In the genomic region with DNA sequence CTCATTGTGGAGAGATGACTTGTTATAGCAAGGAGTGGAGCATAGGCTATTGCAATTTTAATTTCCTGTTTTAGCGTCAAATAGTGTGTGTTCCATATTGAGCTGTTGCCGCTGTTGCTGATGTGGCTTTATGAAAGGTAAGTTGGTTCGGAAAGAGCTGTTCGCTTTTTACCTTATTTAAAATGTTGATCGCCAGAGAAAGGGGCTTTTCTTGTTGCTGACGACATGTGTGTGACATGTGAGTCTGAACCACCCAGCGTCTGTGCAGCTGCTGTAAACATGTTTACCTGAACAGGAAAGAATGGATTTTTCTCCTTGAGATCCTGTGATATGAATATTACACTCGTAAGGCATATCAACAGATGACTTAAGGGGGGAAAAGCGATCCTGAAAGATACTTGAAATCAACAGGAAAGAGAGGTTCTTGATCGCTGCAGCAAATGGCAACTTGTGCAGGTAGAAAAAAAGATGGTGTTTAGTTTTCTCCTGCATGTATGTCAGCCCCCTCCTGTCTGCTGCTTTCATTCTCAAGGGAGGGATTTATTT, we compare ENCODE assay signal across 8 cellular contexts. TPM values are rescaled to one million over a fixed set of nuclear protein-coding genes. Genes with fewer than 3 reads are reported as not detected.
DNase-seq lines count a peak whose midpoint lies in the region; ATAC-seq lines count a peak whose summit lies in the region.

No MANE protein-coding gene starts in this region.

- peaks cover 39% of the 10 kb centered on the region for H3K4me1 Mint-ChIP-seq in activated CD8-positive, alpha-beta memory T cell treated with anti-CD3 and anti-CD28 coated beads, Interleukin-2, amount 10 ng/mL, durations not matched to agents 7 days and 5 days

- 17 to 19% methylated on average over 10 of the region's 10 CpGs for WGBS in ectodermal cell, 2 experiments

- H3K4me1 ChIP-seq in ectodermal cell (ENCODE audit: control insufficient read depth, insufficient read depth, low read length), result peaks cover 7% of the 10 kb centered on the region
- peaks cover 39% of the 10 kb centered on the region for H3K4me1 ChIP-seq in neuron (ENCODE audit: insufficient read depth, low read length)

- no peak overlapping the region for H3K27ac ChIP-seq in ectodermal cell (ENCODE audit: insufficient read depth, low read depth, low read length, poor library complexity, severe bottlenecking)

- H3K9me3 Mint-ChIP-seq in activated CD8-positive, alpha-beta memory T cell treated with anti-CD3 and anti-CD28 coated beads, Interleukin-2, amount 10 ng/mL, durations not matched to agents 7 days and 5 days (ENCODE audit: low read depth), result no peaks in the 10 kb centered on the region

- H3K27me3 ChIP-seq in ectodermal cell (ENCODE audit: control insufficient read depth, insufficient read depth, low read length, poor library complexity, severe bottlenecking) (peaks cover 51% of the 10 kb centered on the region), neuron (ENCODE audit: insufficient read depth, low read length) (no peaks in the 10 kb centered on the region)

- H3K4me3 ChIP-seq in ectodermal cell (ENCODE audit: insufficient read depth, low read depth, low read length) (peak overlapping the region; percentile 82), neuron (ENCODE audit: low read length) (peak overlapping the region; percentile 100)

- peak overlapping the region; percentile 94 for H3K4me3 Mint-ChIP-seq in activated CD8-positive, alpha-beta memory T cell treated with anti-CD3 and anti-CD28 coated beads, Interleukin-2, amount 10 ng/mL, durations not matched to agents 7 days and 5 days

- no peak for DNase-seq in activated CD8-positive, alpha-beta memory T cell treated with anti-CD3 and anti-CD28 coated beads, Interleukin-2, amount 10 ng/mL, durations not matched to agents 7 days and 5 days
- DNase-seq in activated CD8-positive, alpha-beta memory T cell treated with anti-CD3 and anti-CD28 coated beads for 24 hours, result no peak
- DNase-seq in T-helper 1 cell (peak; percentile 8 to 54 (median 39)), SK-N-DZ (ENCODE audit: low spot score) (no peak), NCI-H446 treated with DMSO at 0.1 percent for 48 hours (lab: John Stamatoyannopoulos, UW) (no peak)

- peaks cover 5% of the 10 kb centered on the region for H3K36me3 Mint-ChIP-seq in activated CD8-positive, alpha-beta memory T cell treated with anti-CD3 and anti-CD28 coated beads, Interleukin-2, amount 10 ng/mL, durations not matched to agents 7 days and 5 days

- ATAC-seq in activated CD8-positive, alpha-beta memory T cell treated with anti-CD3 and anti-CD28 coated beads, Interleukin-2, amount 10 ng/mL, durations not matched to agents 7 days and 5 days, result no peak
- ATAC-seq in HG02840 (IDR thresholded peaks at IDR 0.05; ENCODE audit: low FRiP score, unreplicated experiment), result no peak

- H3K27me3 Mint-ChIP-seq in activated CD8-positive, alpha-beta memory T cell treated with anti-CD3 and anti-CD28 coated beads, Interleukin-2, amount 10 ng/mL, durations not matched to agents 7 days and 5 days, result no peaks in the 10 kb centered on the region

- peak overlapping the region; percentile 93 for H3K27ac Mint-ChIP-seq in activated CD8-positive, alpha-beta memory T cell treated with anti-CD3 and anti-CD28 coated beads, Interleukin-2, amount 10 ng/mL, durations not matched to agents 7 days and 5 days

- H3K36me3 ChIP-seq in ectodermal cell (ENCODE audit: control insufficient read depth, insufficient read depth, low read length) (no peaks in the 10 kb centered on the region), neuron (ENCODE audit: insufficient read depth, low read length) (no peaks in the 10 kb centered on the region)

- H2AFZ ChIP-seq in neuron (ENCODE audit: low read depth, low read length), result peak overlapping the region; percentile 70

- H3K9me3 ChIP-seq in ectodermal cell (ENCODE audit: control insufficient read depth, low read length), result no peaks in the 10 kb centered on the region
- no peaks in the 10 kb centered on the region for H3K9me3 ChIP-seq in neuron (ENCODE audit: low read length)

- CTCF ChIA-PET in activated CD8-positive, alpha-beta memory T cell treated with anti-CD3 and anti-CD28 coated beads, Interleukin-2, amount 10 ng/mL, durations not matched to agents 7 days and 5 days (lab: Charles Lee), result interaction anchor here (0.7 to 0.8 kb wide), 2 partner anchors 22 to 487 kb away, joined by 3 read pairs; no protein-coding TSS in a partner anchor

RNA-seq across cellular contexts. Expression of gene ZEB1, which starts 2.5 kb away (rescaled TPM):
- 10 to 100 TPM; 48.9 to 57.0 TPM for total RNA-seq in activated CD8-positive, alpha-beta memory T cell treated with anti-CD3 and anti-CD28 coated beads, Interleukin-2, amount 10 ng/mL, durations not matched to agents 7 days and 5 days
- polyA plus RNA-seq in ectodermal cell (2013, experiment 1 of 4), result 16.3 TPM
- polyA plus RNA-seq in ectodermal cell (2013, experiment 2 of 4), result 13.7 TPM
- polyA plus RNA-seq in ectodermal cell (2013, experiment 3 of 4), result 15.3 TPM
- 19.0 TPM for polyA plus RNA-seq in ectodermal cell (2013, experiment 4 of 4)
- 17.8 and 21.6 TPM in 2 replicates for polyA plus RNA-seq in SK-N-DZ (2014; cell fraction: cytosol; rRNA removed)
- polyA plus RNA-seq in SK-N-DZ (2014; cell fraction: nucleus; rRNA removed), result 13.8 and 15.8 TPM in 2 replicates

Comparison
In these comparisons a context has a peak if more than half of its experiments do, and no peak if none do; other contexts are left out.
1. DNase-seq: peak in T-helper 1 cell (5 of 5); none in activated CD8-positive, alpha-beta memory T cell treated with anti-CD3 and anti-CD28 coated beads, Interleukin-2, amount 10 ng/mL, durations not matched to agents 7 days and 5 days (single experiment), activated CD8-positive, alpha-beta memory T cell treated with anti-CD3 and anti-CD28 coated beads for 24 hours (single experiment), SK-N-DZ (single experiment) and NCI-H446 treated with DMSO at 0.1 percent for 48 hours (single experiment).